26 cellular contexts compared by ENCODE assay signal in genomic region chr7:95056107-95056689, GRCh38.
"Had no signal": no experiment of that assay in that cellular context is flagged by ENCODE, and none has a peak within 500 bp of the region (broad histone marks: within the 10 kb centered on the region; RNA-seq: fewer than 3 reads in every experiment).

No MANE protein-coding gene starts in this region.

- H3K4me3 ChIP-seq: body of pancreas, K562, Peyer's patch, SJSA1 had no signal

- H3K9me3 Mint-ChIP-seq: activated CD4-positive, alpha-beta memory T cell treated with anti-CD3 and anti-CD28 coated beads for 36 hours; activated CD4-positive, alpha-beta T cell treated with anti-CD3 and anti-CD28 coated beads, Interleukin-2, amount 10 ng/mL, durations not matched to agents 24 days and 14 days; activated naive CD4-positive, alpha-beta T cell treated with anti-CD3 and anti-CD28 coated beads, Interleukin-2, amount 10 ng/mL, durations not matched to agents 7 days and 5 days; activated naive CD8-positive, alpha-beta T cell treated with anti-CD3 and anti-CD28 coated beads for 36 hours; activated T-helper 17 cell treated with anti-CD3 and anti-CD28 coated beads, Interleukin-2, amount 50 U/mL, for 72 hours; T-helper 1 cell treated with Interleukin-12 subunit alpha and Interleukin-12 subunit beta and Interleukin-4 antibody, amounts not matched to agents 30 μg/mL and 1 μg/mL, for 36 hours; WTC11 had no signal

- FAIRE-seq: bronchial epithelial cell, K562 had no signal

- H3K4me1 ChIP-seq: body of pancreas, Peyer's patch, SJSA1 had no signal

- H3K4me1 Mint-ChIP-seq: activated CD4-positive, alpha-beta T cell treated with anti-CD3 and anti-CD28 coated beads, Interleukin-2, amount 10 ng/mL, durations not matched to agents 24 days and 14 days; activated naive CD4-positive, alpha-beta T cell treated with anti-CD3 and anti-CD28 coated beads, Interleukin-2, amount 10 ng/mL, durations not matched to agents 7 days and 5 days; activated naive CD8-positive, alpha-beta T cell treated with anti-CD3 and anti-CD28 coated beads for 36 hours; activated T-helper 17 cell treated with anti-CD3 and anti-CD28 coated beads, Interleukin-2, amount 50 U/mL, for 72 hours had no signal

- H3K27ac ChIP-seq: body of pancreas, Peyer's patch, SJSA1 had no signal

- H3K27me3 ChIP-seq: body of pancreas, Peyer's patch had no signal

- ATAC-seq: activated T-helper 17 cell treated with anti-CD3 and anti-CD28 coated beads, Interleukin-2, amount 50 U/mL, for 72 hours; body of pancreas; K562; WTC11 had no signal

- H3K4me3 Mint-ChIP-seq: activated CD4-positive, alpha-beta memory T cell treated with anti-CD3 and anti-CD28 coated beads for 36 hours; activated CD4-positive, alpha-beta T cell treated with anti-CD3 and anti-CD28 coated beads, Interleukin-2, amount 10 ng/mL, durations not matched to agents 24 days and 14 days; activated naive CD4-positive, alpha-beta T cell treated with anti-CD3 and anti-CD28 coated beads, Interleukin-2, amount 10 ng/mL, durations not matched to agents 7 days and 5 days; activated naive CD8-positive, alpha-beta T cell treated with anti-CD3 and anti-CD28 coated beads for 36 hours; activated T-helper 17 cell treated with anti-CD3 and anti-CD28 coated beads, Interleukin-2, amount 50 U/mL, for 72 hours; T-helper 1 cell treated with Interleukin-12 subunit alpha and Interleukin-12 subunit beta and Interleukin-4 antibody, amounts not matched to agents 30 μg/mL and 1 μg/mL, for 36 hours; WTC11 had no signal

- H3K27me3 Mint-ChIP-seq: activated CD4-positive, alpha-beta memory T cell treated with anti-CD3 and anti-CD28 coated beads for 36 hours; activated CD4-positive, alpha-beta T cell treated with anti-CD3 and anti-CD28 coated beads, Interleukin-2, amount 10 ng/mL, durations not matched to agents 24 days and 14 days; activated naive CD4-positive, alpha-beta T cell treated with anti-CD3 and anti-CD28 coated beads, Interleukin-2, amount 10 ng/mL, durations not matched to agents 7 days and 5 days; activated naive CD8-positive, alpha-beta T cell treated with anti-CD3 and anti-CD28 coated beads for 36 hours; activated T-helper 17 cell treated with anti-CD3 and anti-CD28 coated beads, Interleukin-2, amount 50 U/mL, for 72 hours had no signal

- DNase-seq: activated CD4-positive, alpha-beta memory T cell treated with anti-CD3 and anti-CD28 coated beads for 36 hours; activated CD4-positive, alpha-beta T cell treated with anti-CD3 and anti-CD28 coated beads, Interleukin-2, amount 10 ng/mL, durations not matched to agents 24 days and 14 days; activated CD4-positive, CD25-positive, alpha-beta regulatory T cell treated with anti-CD3 and anti-CD28 coated beads, Interleukin-2, amount 50 U/mL, for 72 hours; activated gamma-delta T cell; activated naive CD4-positive, alpha-beta T cell treated with anti-CD3 and anti-CD28 coated beads, Interleukin-2, amount 10 ng/mL, durations not matched to agents 7 days and 5 days; activated naive CD8-positive, alpha-beta T cell treated with anti-CD3 and anti-CD28 coated beads for 36 hours; activated T-cell treated with anti-CD3 and anti-CD28 coated beads for 4 hours; activated T-cell treated with anti-CD3 and anti-CD28 coated beads, Interleukin-2, amount 50 U/mL, for 48 hours; anterior cingulate cortex; body of pancreas; Karpas-422; MM.1S; NCI-H1105; NCI-H1436 treated with DMSO at 0.1 percent for 48 hours; NCI-H187; NCI-H2081 treated with DMSO at 0.1 percent for 48 hours; NCI-H446; NCI-H524; Peyer's patch; SHP77 had no signal

- H3K36me3 Mint-ChIP-seq: activated CD4-positive, alpha-beta memory T cell treated with anti-CD3 and anti-CD28 coated beads for 36 hours; activated naive CD4-positive, alpha-beta T cell treated with anti-CD3 and anti-CD28 coated beads, Interleukin-2, amount 10 ng/mL, durations not matched to agents 7 days and 5 days; activated naive CD8-positive, alpha-beta T cell treated with anti-CD3 and anti-CD28 coated beads for 36 hours; WTC11 had no signal

- H3K27ac Mint-ChIP-seq: activated CD4-positive, alpha-beta memory T cell treated with anti-CD3 and anti-CD28 coated beads for 36 hours; activated CD4-positive, alpha-beta T cell treated with anti-CD3 and anti-CD28 coated beads, Interleukin-2, amount 10 ng/mL, durations not matched to agents 24 days and 14 days; activated naive CD4-positive, alpha-beta T cell treated with anti-CD3 and anti-CD28 coated beads, Interleukin-2, amount 10 ng/mL, durations not matched to agents 7 days and 5 days; activated naive CD8-positive, alpha-beta T cell treated with anti-CD3 and anti-CD28 coated beads for 36 hours; activated T-helper 17 cell treated with anti-CD3 and anti-CD28 coated beads, Interleukin-2, amount 50 U/mL, for 72 hours; T-helper 1 cell treated with Interleukin-12 subunit alpha and Interleukin-12 subunit beta and Interleukin-4 antibody, amounts not matched to agents 30 μg/mL and 1 μg/mL, for 36 hours; WTC11 had no signal

- H3K9me3 ChIP-seq: body of pancreas, Peyer's patch, SJSA1 had no signal

- H3K36me3 ChIP-seq: Peyer's patch, SJSA1 had no signal
